30 cellular contexts compared by ENCODE assay signal in the genomic region with DNA sequence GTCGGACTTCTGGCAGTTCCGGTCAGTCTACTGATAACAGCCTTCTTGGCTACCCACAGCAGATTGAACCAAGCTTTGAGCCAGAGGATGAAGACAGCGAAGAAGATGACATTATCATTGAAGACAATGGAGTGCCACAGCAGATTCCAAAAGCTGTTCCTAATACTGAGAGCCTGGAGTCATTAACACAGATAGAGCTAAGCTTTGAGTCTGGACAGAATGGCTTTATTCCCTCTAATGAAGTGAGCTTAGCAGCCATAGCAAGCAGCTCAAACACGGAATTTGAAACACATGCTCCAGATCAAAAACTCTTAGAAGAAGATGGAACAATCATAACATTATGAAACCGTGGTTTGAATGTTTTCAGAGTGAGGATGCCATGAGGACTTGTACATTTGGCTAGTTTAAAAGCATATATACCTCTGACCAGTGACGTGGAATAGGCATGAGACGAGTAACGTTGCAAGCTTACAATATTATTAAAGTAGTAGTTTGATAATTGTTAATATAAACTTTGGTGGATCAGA. TPM values are rescaled to one million over a fixed set of nuclear protein-coding genes. Genes with fewer than 3 reads are reported as not detected.
A peak's percentile ranks its signal among the peaks of the same experiment; 100 is the strongest.
DNase-seq lines count a peak whose midpoint lies in the region; ATAC-seq, FAIRE-seq and TF ChIP-seq lines count a peak whose summit lies in the region.
"Had no signal": no experiment of that assay in that cellular context is flagged by ENCODE, and none has a peak within 500 bp of the region (broad histone marks: within the 10 kb centered on the region; RNA-seq: fewer than 3 reads in every experiment).

No MANE protein-coding gene starts in this region.

- no peak overlapping the region for H2BK120ac ChIP-seq in mesendoderm (ENCODE audit: low read depth, low read length)

- TSS peak; percentile 42 for BruUV-seq in HepG2 (replicated peaks; lab: Mats Ljungman, UMichigan)

- no peak overlapping the region for H2BK5ac ChIP-seq in mesendoderm (ENCODE audit: low read length)

- in situ Hi-C loops in HepG2 (cut with HindIII; ENCODE audit: extremely low pct_ligation_motif_present, low pct_unique_long_range_greater_than_20kb): no loop called here

- TF ChIP-seq CTCF in HepG2 (CRISPR knock-in tag; IDR thresholded peaks at IDR 0.05): no peak
- TF ChIP-seq CTCF in right lobe of liver (IDR thresholded peaks at IDR 0.05): no peak
- TF ChIP-seq CTCF in fibroblast of lung (conservative IDR thresholded peaks at IDR 0.05 in 1 of 2, IDR thresholded peaks at IDR 0.05 in 1 of 2; ENCODE audit: low read depth in 1 of 2, low read length in 2 of 2): no peak

- H3K9me3 ChIP-seq in HepG2 (ENCODE audit: low read length) (no peaks in the 10 kb centered on the region), right lobe of liver (no peaks in the 10 kb centered on the region), adipocyte (ENCODE audit: control insufficient read depth, low read length) (no peaks in the 10 kb centered on the region), fibroblast of lung (ENCODE audit: control insufficient read depth, insufficient read depth, low read depth, low read length) (no peaks in the 10 kb centered on the region)
- H3K9me3 ChIP-seq: gastrocnemius medialis, lower lobe of right lung, ovary, suprapubic skin had no signal

- H3K9ac ChIP-seq in HepG2 (ENCODE audit: insufficient read depth, low read depth, low read length) (no peak overlapping the region), adipocyte (ENCODE audit: low read length) (no peak overlapping the region), fibroblast of lung (ENCODE audit: insufficient read depth, low read length) (no peak overlapping the region), mesendoderm (ENCODE audit: low read length) (no peak overlapping the region)

- no peak overlapping the region for H4K8ac ChIP-seq in mesendoderm (ENCODE audit: low read depth, low read length)

- H3K36me3 ChIP-seq in HepG2 (replicated peaks in 1 of 2; ENCODE audit: control insufficient read depth in 1 of 2, insufficient read depth in 2 of 2, low read length in 2 of 2) (peaks cover 6 to 25% of the 10 kb centered on the region in 2 experiments), right lobe of liver (peaks cover 0 to 7% (median 0%) of the 10 kb centered on the region in 4 donors), adipocyte (ENCODE audit: control insufficient read depth, insufficient read depth, low read length, severe bottlenecking) (no peaks in the 10 kb centered on the region), fibroblast of lung (ENCODE audit: control insufficient read depth, insufficient read depth, low read length) (no peaks in the 10 kb centered on the region), mesendoderm (ENCODE audit: control insufficient read depth, insufficient read depth, low read length) (peaks cover 5% of the 10 kb centered on the region)
- H3K36me3 ChIP-seq: gastrocnemius medialis, ovary, suprapubic skin had no signal

- no peak overlapping the region for H3K4ac ChIP-seq in mesendoderm (ENCODE audit: low read depth, low read length)

- no peak overlapping the region for H3K23ac ChIP-seq in mesendoderm (ENCODE audit: low read length)

- TF ChIP-seq EP300 in HepG2 (IDR thresholded peaks at IDR 0.05; ENCODE audit: low read depth in 2 of 2, low read length in 2 of 2): no peak
- TF ChIP-seq EP300 in HepG2 (CRISPR knock-in tag; IDR thresholded peaks at IDR 0.05; ENCODE audit: borderline replicate concordance): no peak

- peaks cover 32% of the 10 kb centered on the region for H3K79me2 ChIP-seq in HepG2 (ENCODE audit: insufficient read depth, low read length)
- H3K79me2 ChIP-seq in fibroblast of lung (ENCODE audit: control insufficient read depth, insufficient read depth, low read length): no peaks in the 10 kb centered on the region
- H3K79me2 ChIP-seq in mesendoderm (ENCODE audit: control insufficient read depth, insufficient read depth, low read length): peaks cover 4% of the 10 kb centered on the region

- H3K56ac ChIP-seq in mesendoderm (ENCODE audit: low read length): no peak overlapping the region

- no peaks in the 10 kb centered on the region for H3K79me1 ChIP-seq in mesendoderm (ENCODE audit: low read length)

- CTCF ChIA-PET in HepG2 (lab: Yijun Ruan, JAX; ENCODE audit: low intra/inter-chr PET ratio, low total read pairs): interaction anchor here (1.6 to 1.8 kb wide), 2 partner anchors 87 to 125 kb away, joined by 7 to 11 read pairs; no protein-coding TSS in a partner anchor

- WGBS in HepG2 (ENCODE audit: low lambda C conversion rate): 97% methylated on average over 8 of the region's 8 CpGs
- 78% methylated on average over 6 of the region's 8 CpGs for WGBS in right lobe of liver (ENCODE audit: insufficient coverage, low coverage, low lambda C conversion rate, missing lambda C conversion rate)
- 100% methylated on average over 2 of the region's 8 CpGs for WGBS in mesendoderm (ENCODE audit: extremely low coverage, insufficient coverage, low lambda C conversion rate)

- no peak overlapping the region for H2BK15ac ChIP-seq in mesendoderm (replicated peaks; ENCODE audit: low read depth)

- no peak overlapping the region for H3K18ac ChIP-seq in mesendoderm (ENCODE audit: low read length)

- no peak for TF ChIP-seq POLR2A in HepG2 (IDR thresholded peaks at IDR 0.05; ENCODE audit: insufficient read depth in 1 of 2, low read depth in 2 of 2, low read length in 2 of 2)
- TF ChIP-seq POLR2A in right lobe of liver (IDR thresholded peaks at IDR 0.05): no peak

- H3K27me3 ChIP-seq in HepG2 (ENCODE audit: control insufficient read depth in 1 of 2, insufficient read depth in 2 of 2, low read length in 2 of 2) (no peaks in the 10 kb centered on the region), right lobe of liver (no peaks in the 10 kb centered on the region), adipocyte (replicated peaks; ENCODE audit: control insufficient read depth, insufficient read depth, low read length) (no peaks in the 10 kb centered on the region), fibroblast of lung (ENCODE audit: control insufficient read depth, insufficient read depth, low read length) (no peaks in the 10 kb centered on the region), mesendoderm (ENCODE audit: insufficient read depth, low read length, poor library complexity) (no peaks in the 10 kb centered on the region)
- H3K27me3 ChIP-seq: gastrocnemius medialis, hepatocyte, ovary, suprapubic skin had no signal

- H4K5ac ChIP-seq in mesendoderm (ENCODE audit: low read length): no peak overlapping the region

- no peak for TF ChIP-seq RAD21 in HepG2 (CRISPR knock-in tag; IDR thresholded peaks at IDR 0.05)

- H3K4me2 ChIP-seq in HepG2 (ENCODE audit: low read depth, low read length): no peak overlapping the region
- H3K4me2 ChIP-seq in fibroblast of lung (ENCODE audit: extremely low read depth, insufficient read depth, low read length): no peak overlapping the region
- no peak overlapping the region for H3K4me2 ChIP-seq in mesendoderm (ENCODE audit: low read length)
- H3K4me2 ChIP-seq: hepatocyte had no signal

- intact Hi-C loops in HepG2 (cut with micrococcal nuclease; ENCODE audit: unreplicated experiment) (no loop called here), right lobe of liver (cut with DNase I) (no loop called here)

- no peak overlapping the region for H2AK5ac ChIP-seq in mesendoderm (ENCODE audit: low read length)

- DNase-seq in HepG2 (ENCODE audit: low spot score) (no peak), right lobe of liver (no peak), adipocyte (ENCODE audit: low read depth) (peak; percentile 64), fibroblast of lung (ENCODE audit: low read depth in 2 of 2) (no peak), nucleus accumbens (lab: John Stamatoyannopoulos, UW) (no peak), mesendoderm (no peak), glomerular visceral epithelial cell (ENCODE audit: extremely low spot score) (no peak), LoVo (ENCODE audit: low spot score) (no peak)
- DNase-seq: activated CD4-positive, alpha-beta T cell treated with anti-CD3 and anti-CD28 coated beads for 48 hours; activated naive CD4-positive, alpha-beta T cell; activated naive CD8-positive, alpha-beta T cell treated with anti-CD3 and anti-CD28 coated beads, Interleukin-2, amount 50 U/mL, for 24 hours; CD4-positive, alpha-beta memory T cell; cortex of kidney; DMS153; effector memory CD8-positive, alpha-beta T cell; gastrocnemius medialis; kidney glomerular epithelial cell; lower lobe of right lung; NCI-H1048; NCI-H1694; NCI-H446; NCI-H748 treated with DMSO at 0.1 percent for 48 hours; ovary; stimulated activated CD4-positive, alpha-beta T cell treated with anti-CD3 and anti-CD28 coated beads, Interleukin-1b, Interleukin-23, amount 100 ng/mL, for 48 hours; stimulated activated naive CD4-positive, alpha-beta T cell treated with Interleukin-2 at 50 U/mL for 16 hours; T1000 had no signal

- peaks cover 34% of the 10 kb centered on the region for H3K4me1 ChIP-seq in HepG2 (ENCODE audit: insufficient read depth, low read length)
- peaks cover 0 to 33% (median 13%) of the 10 kb centered on the region in 4 donors for H3K4me1 ChIP-seq in right lobe of liver
- peaks cover 28% of the 10 kb centered on the region for H3K4me1 ChIP-seq in adipocyte (ENCODE audit: control insufficient read depth, insufficient read depth, low read length)
- H3K4me1 ChIP-seq in fibroblast of lung (ENCODE audit: control insufficient read depth, extremely low read depth, insufficient read depth, low read length): no peaks in the 10 kb centered on the region
- no peaks in the 10 kb centered on the region for H3K4me1 ChIP-seq in mesendoderm (ENCODE audit: control insufficient read depth, low read depth, low read length)
- H3K4me1 ChIP-seq: suprapubic skin had no signal

- no peak overlapping the region for H3K4me3 ChIP-seq in HepG2 (replicated peaks in 1 of 3; ENCODE audit: insufficient read depth in 1 of 3, low read depth in 2 of 3, low read length in 3 of 3)
- H3K4me3 ChIP-seq in right lobe of liver: no peak overlapping the region
- no peak overlapping the region for H3K4me3 ChIP-seq in adipocyte (ENCODE audit: low read length)
- no peak overlapping the region for H3K4me3 ChIP-seq in fibroblast of lung (replicated peaks in 1 of 4; ENCODE audit: control extremely low read depth in 1 of 4, insufficient read depth in 1 of 4, low read depth in 3 of 4, low read length in 4 of 4)
- H3K4me3 ChIP-seq in mesendoderm (ENCODE audit: low read length): no peak overlapping the region
- H3K4me3 ChIP-seq: gastrocnemius medialis, hepatocyte, lower lobe of right lung, ovary, suprapubic skin had no signal

- H4K20me1 ChIP-seq in HepG2 (ENCODE audit: insufficient read depth, low read length) (no peaks in the 10 kb centered on the region), fibroblast of lung (ENCODE audit: control insufficient read depth, extremely low read depth, insufficient read depth, low read length) (no peaks in the 10 kb centered on the region)

- H3K27ac ChIP-seq in HepG2 (ENCODE audit: extremely low read length, insufficient read depth, low read length) (no peak overlapping the region), right lobe of liver (no peak overlapping the region), fibroblast of lung (ENCODE audit: insufficient read depth, low read length) (no peak overlapping the region), mesendoderm (ENCODE audit: low read depth, low read length) (no peak overlapping the region)
- H3K27ac ChIP-seq: gastrocnemius medialis, hepatocyte, lower lobe of right lung, ovary, suprapubic skin, VCaP had no signal

- FAIRE-seq in HepG2 (lab: Jason Lieb, UNC): no peak

- ATAC-seq in HepG2: no peak
- ATAC-seq in right lobe of liver: no peak
- ATAC-seq: activated naive CD8-positive, alpha-beta T cell treated with anti-CD3 and anti-CD28 coated beads, Interleukin-2, amount 50 U/mL, for 24 hours; effector memory CD8-positive, alpha-beta T cell; esophagus mucosa; gastrocnemius medialis; lower lobe of right lung had no signal

- POLR2A ChIA-PET in HepG2 (lab: Yijun Ruan, JAX): interaction anchor here (0.7 to 3.6 kb wide), 6 partner anchors 11 to 208 kb away, joined by 3 to 15 read pairs (median 5); a partner anchor contains a TSS

- no peak overlapping the region for H2AFZ ChIP-seq in HepG2 (ENCODE audit: low read length)
- H2AFZ ChIP-seq in fibroblast of lung (ENCODE audit: low read length): peak overlapping the region; percentile 17
- H2AFZ ChIP-seq: hepatocyte had no signal

RNA-seq across cellular contexts. Expression of a gene that starts 18.8 kb away (rescaled TPM):
- total RNA-seq in HepG2 (2016; rRNA removed; fragmentation: Illumina TruSeq; extraction: Trizol) (22.2 and 26.6 TPM in 2 replicates), right lobe of liver (10 to 100 TPM in 2 of 6 experiments, 1 to 10 TPM in 4; 6.6 to 11.1 (median 8.5) TPM), fibroblast of lung (0.83 and 1.0 TPM in 2 replicates)
- 1.9 TPM in 2 replicates for total RNA-seq in HepG2 (2016; cell fraction: cytosol; rRNA removed; fragmentation: Illumina TruSeq; extraction: Trizol; ENCODE audit: low read depth)
- 21.4 and 26.1 TPM in 2 replicates for total RNA-seq in HepG2 (2016; cell fraction: insoluble cytoplasmic fraction; rRNA removed; fragmentation: Illumina TruSeq; extraction: Trizol)
- 10.5 and 11.8 TPM in 2 replicates for total RNA-seq in HepG2 (2016; cell fraction: membrane; rRNA removed; fragmentation: Illumina TruSeq; extraction: Trizol)
- total RNA-seq in HepG2 (2016; cell fraction: nucleus; rRNA removed; fragmentation: Illumina TruSeq; extraction: Trizol): 12.5 and 14.9 TPM in 2 replicates
- polyA plus RNA-seq in HepG2 (2011; rRNA removed) (6.0 and 6.9 TPM in 2 replicates), fibroblast of lung (0.23 and 0.30 TPM in 2 replicates)
- polyA plus RNA-seq in HepG2 (2011; cell fraction: cytosol; rRNA removed): 2.8 and 4.1 TPM in 2 replicates
- polyA plus RNA-seq in HepG2 (2011; cell fraction: nucleus; rRNA removed): 2.6 and 3.1 TPM in 2 replicates
- polyA plus RNA-seq in HepG2 (2012): 4.6 and 4.9 TPM in 2 replicates
- polyA plus RNA-seq in HepG2 (2016; cell fraction: cytosol; fragmentation: Illumina TruSeq; extraction: Trizol; ENCODE audit: low read depth): 0.35 and 0.57 TPM in 2 replicates
- polyA plus RNA-seq in HepG2 (2016; cell fraction: insoluble cytoplasmic fraction; fragmentation: Illumina TruSeq; extraction: Trizol; ENCODE audit: low read depth): 8.8 and 9.1 TPM in 2 replicates
- 2.6 and 2.7 TPM in 2 replicates for polyA plus RNA-seq in HepG2 (2016; cell fraction: membrane; fragmentation: Illumina TruSeq; extraction: Trizol; ENCODE audit: low read depth)
- polyA plus RNA-seq in HepG2 (2016; cell fraction: nucleus; fragmentation: Illumina TruSeq; extraction: Trizol; ENCODE audit: insufficient read depth, low read depth): 13.0 and 13.3 TPM in 2 replicates
- polyA minus RNA-seq in HepG2 (2011; rRNA and poly(A)+ RNA removed; ENCODE audit: low replicate concordance): 3.1 and 8.3 TPM in 2 replicates
- 22.0 and 24.4 TPM in 2 replicates for polyA minus RNA-seq in HepG2 (2011; cell fraction: cytosol; rRNA and poly(A)+ RNA removed)
- polyA minus RNA-seq in HepG2 (2011; cell fraction: nucleus; rRNA and poly(A)+ RNA removed): 10.6 and 14.4 TPM in 2 replicates
- polyA plus RNA-seq in fibroblast of lung (2012): 0.12 and 0.17 TPM in 2 replicates
- polyA minus RNA-seq in fibroblast of lung (ENCODE audit: low replicate concordance): 0.07 TPM in 1 of 2 replicates, not detected in the other
- 4.0 TPM for polyA plus RNA-seq in mesendoderm (2013, experiment 1 of 2)
- polyA plus RNA-seq in mesendoderm (2013, experiment 2 of 2): 3.9 TPM

RNA-seq across cellular contexts. Expression of a gene that starts 44.7 kb away (rescaled TPM):
- 5.9 and 7.2 TPM in 2 replicates for total RNA-seq in HepG2 (2016; rRNA removed; fragmentation: Illumina TruSeq; extraction: Trizol)
- 3.6 and 4.1 TPM in 2 replicates for total RNA-seq in HepG2 (2016; cell fraction: cytosol; rRNA removed; fragmentation: Illumina TruSeq; extraction: Trizol; ENCODE audit: low read depth)
- total RNA-seq in HepG2 (2016; cell fraction: insoluble cytoplasmic fraction; rRNA removed; fragmentation: Illumina TruSeq; extraction: Trizol): 7.0 and 8.2 TPM in 2 replicates
- 6.0 and 7.8 TPM in 2 replicates for total RNA-seq in HepG2 (2016; cell fraction: membrane; rRNA removed; fragmentation: Illumina TruSeq; extraction: Trizol)
- 3.0 and 4.1 TPM in 2 replicates for total RNA-seq in HepG2 (2016; cell fraction: nucleus; rRNA removed; fragmentation: Illumina TruSeq; extraction: Trizol)
- 7.9 and 8.0 TPM in 2 replicates for polyA plus RNA-seq in HepG2 (2011; rRNA removed)
- polyA plus RNA-seq in HepG2 (2011; cell fraction: cytosol; rRNA removed): 6.7 and 10.5 TPM in 2 replicates
- 4.6 and 7.3 TPM in 2 replicates for polyA plus RNA-seq in HepG2 (2011; cell fraction: nucleus; rRNA removed)
- polyA plus RNA-seq in HepG2 (2012): 3.8 and 5.2 TPM in 2 replicates
- 6.8 and 7.0 TPM in 2 replicates for polyA plus RNA-seq in HepG2 (2016; cell fraction: cytosol; fragmentation: Illumina TruSeq; extraction: Trizol; ENCODE audit: low read depth)
- polyA plus RNA-seq in HepG2 (2016; cell fraction: insoluble cytoplasmic fraction; fragmentation: Illumina TruSeq; extraction: Trizol; ENCODE audit: low read depth): 6.9 and 7.1 TPM in 2 replicates
- polyA plus RNA-seq in HepG2 (2016; cell fraction: membrane; fragmentation: Illumina TruSeq; extraction: Trizol; ENCODE audit: low read depth): 5.1 and 6.4 TPM in 2 replicates
- 3.6 and 6.6 TPM in 2 replicates for polyA plus RNA-seq in HepG2 (2016; cell fraction: nucleus; fragmentation: Illumina TruSeq; extraction: Trizol; ENCODE audit: insufficient read depth, low read depth)
- polyA minus RNA-seq in HepG2 (2011; rRNA and poly(A)+ RNA removed; ENCODE audit: low replicate concordance): 0.07 and 10.0 TPM in 2 replicates
- polyA minus RNA-seq in HepG2 (2011; cell fraction: cytosol; rRNA and poly(A)+ RNA removed): 2.9 and 4.1 TPM in 2 replicates
- polyA minus RNA-seq in HepG2 (2011; cell fraction: nucleus; rRNA and poly(A)+ RNA removed): 2.9 and 4.1 TPM in 2 replicates
- 1 to 10 TPM in 1 of 6 experiments, under 1 TPM in 5; 0.31 to 1.4 (median 0.60) TPM for total RNA-seq in right lobe of liver
- total RNA-seq in fibroblast of lung: 12.1 and 33.7 TPM in 2 replicates
- 14.1 and 26.0 TPM in 2 replicates for polyA plus RNA-seq in fibroblast of lung
- 13.7 and 24.6 TPM in 2 replicates for polyA plus RNA-seq in fibroblast of lung (2012)
- polyA minus RNA-seq in fibroblast of lung (ENCODE audit: low replicate concordance): 5.2 and 13.9 TPM in 2 replicates
- 4.5 TPM for polyA plus RNA-seq in mesendoderm (2013, experiment 1 of 2)
- 4.5 TPM for polyA plus RNA-seq in mesendoderm (2013, experiment 2 of 2)

RNA-seq across cellular contexts. Expression of a gene that starts 58.9 kb away (rescaled TPM):
- total RNA-seq in HepG2 (2016; rRNA removed; fragmentation: Illumina TruSeq; extraction: Trizol): not detected in 2 replicates
- total RNA-seq in HepG2 (2016; cell fraction: cytosol; rRNA removed; fragmentation: Illumina TruSeq; extraction: Trizol; ENCODE audit: low read depth): not detected in 2 replicates
- not detected in 2 replicates for total RNA-seq in HepG2 (2016; cell fraction: insoluble cytoplasmic fraction; rRNA removed; fragmentation: Illumina TruSeq; extraction: Trizol)
- not detected in 2 replicates for total RNA-seq in HepG2 (2016; cell fraction: membrane; rRNA removed; fragmentation: Illumina TruSeq; extraction: Trizol)
- not detected in 2 replicates for total RNA-seq in HepG2 (2016; cell fraction: nucleus; rRNA removed; fragmentation: Illumina TruSeq; extraction: Trizol)
- polyA plus RNA-seq in HepG2 (2011; rRNA removed): 0.18 and 0.26 TPM in 2 replicates
- polyA plus RNA-seq in HepG2 (2011; cell fraction: cytosol; rRNA removed): 0.05 TPM in 2 replicates
- polyA plus RNA-seq in HepG2 (2011; cell fraction: nucleus; rRNA removed): 1.9 and 2.1 TPM in 2 replicates
- 0.11 and 0.36 TPM in 2 replicates for polyA plus RNA-seq in HepG2 (2012)
- polyA plus RNA-seq in HepG2 (2016; cell fraction: cytosol; fragmentation: Illumina TruSeq; extraction: Trizol; ENCODE audit: low read depth): not detected in 2 replicates
- not detected in 2 replicates for polyA plus RNA-seq in HepG2 (2016; cell fraction: insoluble cytoplasmic fraction; fragmentation: Illumina TruSeq; extraction: Trizol; ENCODE audit: low read depth)
- polyA plus RNA-seq in HepG2 (2016; cell fraction: membrane; fragmentation: Illumina TruSeq; extraction: Trizol; ENCODE audit: low read depth): not detected in 2 replicates
- 0.13 TPM in 1 of 2 replicates, not detected in the other for polyA plus RNA-seq in HepG2 (2016; cell fraction: nucleus; fragmentation: Illumina TruSeq; extraction: Trizol; ENCODE audit: insufficient read depth, low read depth)
- polyA minus RNA-seq in HepG2 (2011; rRNA and poly(A)+ RNA removed; ENCODE audit: low replicate concordance): 0.42 TPM in 1 of 2 replicates, not detected in the other
- not detected in 2 replicates for polyA minus RNA-seq in HepG2 (2011; cell fraction: cytosol; rRNA and poly(A)+ RNA removed)
- polyA minus RNA-seq in HepG2 (2011; cell fraction: nucleus; rRNA and poly(A)+ RNA removed): 0.37 and 0.52 TPM in 2 replicates
- 10 to 100 TPM in 2 of 6 experiments, 1 to 10 TPM in 4; 4.8 to 13.8 (median 8.9) TPM for total RNA-seq in right lobe of liver
- 4.1 and 4.9 TPM in 2 replicates for total RNA-seq in fibroblast of lung
- polyA plus RNA-seq in fibroblast of lung: 1.1 and 2.0 TPM in 2 replicates
- polyA plus RNA-seq in fibroblast of lung (2012): 1.0 and 1.7 TPM in 2 replicates
- 1.3 and 3.6 TPM in 2 replicates for polyA minus RNA-seq in fibroblast of lung (ENCODE audit: low replicate concordance)
- 0.06 TPM for polyA plus RNA-seq in mesendoderm (2013, experiment 1 of 2)
- 0.11 TPM for polyA plus RNA-seq in mesendoderm (2013, experiment 2 of 2)
- total RNA-seq: CD4-positive, alpha-beta memory T cell had no signal
